Comparison of ENCODE assay signal across 15 cellular contexts in genomic region chr16:54426550-54426843, GRCh38.
A peak's percentile ranks its signal among the peaks of the same experiment; 100 is the strongest.
DNase-seq lines count a peak whose midpoint lies in the region; ATAC-seq and TF ChIP-seq lines count a peak whose summit lies in the region.
"Had no signal": no experiment of that assay in that cellular context is flagged by ENCODE, and none has a peak within 500 bp of the region (broad histone marks: within the 10 kb centered on the region; RNA-seq: fewer than 3 reads in every experiment).

No MANE protein-coding gene starts in this region.

- ATAC-seq in upper lobe of right lung: no peak
- no peak for ATAC-seq in T-helper 17 cell
- ATAC-seq: HepG2 had no signal

- no peaks in the 10 kb centered on the region for H3K36me3 ChIP-seq in NT2/D1 (ENCODE audit: insufficient read depth, insufficient read length, low read length)
- no peaks in the 10 kb centered on the region for H3K36me3 ChIP-seq in mesendoderm (ENCODE audit: control insufficient read depth, insufficient read depth, low read length)
- H3K36me3 ChIP-seq in upper lobe of right lung: no peaks in the 10 kb centered on the region
- H3K36me3 ChIP-seq in vagina: no peaks in the 10 kb centered on the region

- H3K4ac ChIP-seq in mesendoderm (ENCODE audit: low read depth, low read length): no peak overlapping the region

- H3K9ac ChIP-seq in NT2/D1 (ENCODE audit: insufficient read length, low read depth): peak overlapping the region; percentile 44
- H3K9ac ChIP-seq in mesendoderm (ENCODE audit: low read length): no peak overlapping the region

- TF ChIP-seq POLR2A in vagina (IDR thresholded peaks at IDR 0.05): no peak

- no peaks in the 10 kb centered on the region for H3K79me1 ChIP-seq in mesendoderm (ENCODE audit: low read length)

- H3K27ac ChIP-seq in C4-2B (peak overlapping the region; percentile 91), mesendoderm (ENCODE audit: low read depth, low read length) (no peak overlapping the region), upper lobe of right lung (peak overlapping the region; percentile 17), vagina (no peak overlapping the region)

- H3K4me1 ChIP-seq in NT2/D1 (ENCODE audit: insufficient read depth, insufficient read length): peaks cover 15% of the 10 kb centered on the region
- peaks cover 2% of the 10 kb centered on the region for H3K4me1 ChIP-seq in mesendoderm (ENCODE audit: control insufficient read depth, low read depth, low read length)
- peaks cover 12% of the 10 kb centered on the region for H3K4me1 ChIP-seq in upper lobe of right lung
- H3K4me1 ChIP-seq in vagina: peaks cover 23% of the 10 kb centered on the region

- DNase-seq in NT2/D1 (ENCODE audit: low read depth, low spot score): no peak
- DNase-seq in mesendoderm: peak; percentile 45
- no peak for DNase-seq in upper lobe of right lung
- DNase-seq in T1000 (lab: John Stamatoyannopoulos, UW): no peak
- DNase-seq in vagina (ENCODE audit: extremely low spot score in 2 of 2): no peak
- no peak for DNase-seq in T-helper 17 cell
- DNase-seq: Caco-2; CD8-positive, alpha-beta memory T cell; DND-41; GDM1; GOT3; H9 had no signal

- H2BK5ac ChIP-seq in mesendoderm (ENCODE audit: low read length): no peak overlapping the region

- peaks cover 33% of the 10 kb centered on the region for H3K27me3 Mint-ChIP-seq in T-helper 17 cell

- H3K27ac Mint-ChIP-seq in T-helper 17 cell: no peak overlapping the region
- H3K27ac Mint-ChIP-seq: B cell; CD8-positive, alpha-beta memory T cell; H9 had no signal

- no peak overlapping the region for H3K4me2 ChIP-seq in mesendoderm (ENCODE audit: low read length)

- no peak overlapping the region for H4K5ac ChIP-seq in mesendoderm (ENCODE audit: low read length)

- H3K27me3 ChIP-seq in NT2/D1 (ENCODE audit: insufficient read depth, insufficient read length) (peaks cover 83% of the 10 kb centered on the region), mesendoderm (ENCODE audit: insufficient read depth, low read length, poor library complexity) (no peaks in the 10 kb centered on the region), upper lobe of right lung (peaks cover 7% of the 10 kb centered on the region), vagina (no peaks in the 10 kb centered on the region)

- H3K4me1 Mint-ChIP-seq in T-helper 17 cell: peaks cover 3% of the 10 kb centered on the region
- H3K4me1 Mint-ChIP-seq: B cell; CD8-positive, alpha-beta memory T cell had no signal

- H3K36me3 Mint-ChIP-seq in T-helper 17 cell (ENCODE audit: low read depth): no peaks in the 10 kb centered on the region
- H3K36me3 Mint-ChIP-seq: CD8-positive, alpha-beta memory T cell had no signal

- no peak overlapping the region for H3K4me3 Mint-ChIP-seq in T-helper 17 cell
- H3K4me3 Mint-ChIP-seq: B cell; CD8-positive, alpha-beta memory T cell; H9 had no signal

- WGBS in mesendoderm (ENCODE audit: extremely low coverage, insufficient coverage, low lambda C conversion rate): no CpG with 5 or more reads among the region's 4 CpGs

- H3K79me2 ChIP-seq in mesendoderm (ENCODE audit: control insufficient read depth, insufficient read depth, low read length): no peaks in the 10 kb centered on the region

- TF ChIP-seq CTCF in C4-2B (conservative IDR thresholded peaks at IDR 0.05) (no peak), upper lobe of right lung (IDR thresholded peaks at IDR 0.05) (no peak), vagina (IDR thresholded peaks at IDR 0.05) (no peak)

- no peak overlapping the region for H2AK5ac ChIP-seq in mesendoderm (ENCODE audit: low read length)

- H2BK15ac ChIP-seq in mesendoderm (replicated peaks; ENCODE audit: low read depth): no peak overlapping the region

- no peak overlapping the region for H3K56ac ChIP-seq in mesendoderm (ENCODE audit: low read length)

- H4K8ac ChIP-seq in mesendoderm (ENCODE audit: low read depth, low read length): no peak overlapping the region

- H3K4me3 ChIP-seq in NT2/D1 (ENCODE audit: insufficient read length, low read depth): no peak overlapping the region
- no peak overlapping the region for H3K4me3 ChIP-seq in mesendoderm (ENCODE audit: low read length)
- no peak overlapping the region for H3K4me3 ChIP-seq in upper lobe of right lung
- H3K4me3 ChIP-seq in vagina: no peak overlapping the region

- intact Hi-C loops in upper lobe of right lung (cut with DNase I): no loop called here
- intact Hi-C loops in vagina (cut with DNase I): no loop called here

- no peak overlapping the region for H3K18ac ChIP-seq in mesendoderm (ENCODE audit: low read length)

- H3K9me3 ChIP-seq in NT2/D1 (ENCODE audit: insufficient read depth, low read length) (peaks cover 8% of the 10 kb centered on the region; the same call in 1 of the 2 replicates), upper lobe of right lung (no peaks in the 10 kb centered on the region), vagina (no peaks in the 10 kb centered on the region), T-helper 17 cell (ENCODE audit: control insufficient read depth, low read length, poor library complexity, severe bottlenecking) (no peaks in the 10 kb centered on the region)

- no peak overlapping the region for H3K23ac ChIP-seq in mesendoderm (ENCODE audit: low read length)

- H2BK120ac ChIP-seq in mesendoderm (ENCODE audit: low read depth, low read length): no peak overlapping the region

Comparison
In these comparisons a context has a peak if more than half of its experiments do, and no peak if none do; other contexts are left out.
1. H3K27ac ChIP-seq: peak in C4-2B (single experiment) and upper lobe of right lung (single experiment); none in mesendoderm (single experiment) and vagina (single experiment).